Comparison of ENCODE assay signal across 8 cellular contexts in genomic region chr2:159797468-159798375, GRCh38.
DNase-seq lines count a peak whose midpoint lies in the region; ATAC-seq lines count a peak whose summit lies in the region.

TSS of gene CD302 (minus strand) at chr2:159798208. CDS start at chr2:159798198, 10 bp downstream.

- H3K4me3 Mint-ChIP-seq in effector memory CD8-positive, alpha-beta T cell: peak within 1 kb of the TSS; percentile 62 to 76
- H3K4me3 Mint-ChIP-seq in memory B cell: peak within 1 kb of the TSS; percentile 83

- no peaks in the 10 kb centered on the region for H3K9me3 Mint-ChIP-seq in effector memory CD8-positive, alpha-beta T cell
- no peaks in the 10 kb centered on the region for H3K9me3 Mint-ChIP-seq in memory B cell

- peak; percentile 61 for DNase-seq in DMS53 treated with DMSO at 0.1 percent for 48 hours (lab: John Stamatoyannopoulos, UW; ENCODE audit: unreplicated experiment)
- DNase-seq in KBM-7: peak; percentile 56
- DNase-seq in activated CD4-positive, alpha-beta T cell treated with anti-CD3 and anti-CD28 coated beads, Interleukin-2, amount 50 U/mL, for 1 hour: peak; percentile 4
- peak in 1 of 3 experiments; percentile 2 for DNase-seq in effector memory CD8-positive, alpha-beta T cell
- DNase-seq in memory B cell (ENCODE audit: low spot score in 2 of 2): peak; percentile 3 to 32
- peak; percentile 13 for DNase-seq in stimulated activated CD8-positive, alpha-beta memory T cell treated with anti-CD3 and anti-CD28 coated beads, Interleukin-15, amount 100 ng/mL, for 24 hours (ENCODE audit: low read depth)
- DNase-seq in effector CD4-positive, alpha-beta T cell: no peak

- peaks cover 9 to 25% of the 10 kb centered on the region in 2 donors for H3K27me3 Mint-ChIP-seq in effector memory CD8-positive, alpha-beta T cell
- H3K27me3 Mint-ChIP-seq in memory B cell: peaks cover 17% of the 10 kb centered on the region

- ATAC-seq in GM21423 (IDR thresholded peaks at IDR 0.05; ENCODE audit: unreplicated experiment): peak; percentile 72
- peak; percentile 69 for ATAC-seq in effector memory CD8-positive, alpha-beta T cell (replicated peaks)
- peak; percentile 56 for ATAC-seq in memory B cell (ENCODE audit: low read depth)

- in situ Hi-C loops in KBM-7 (cut with MboI; ENCODE audit: low pct_unique_long_range_greater_than_20kb, low sequenced_read_pairs): no loop called here

- H3K4me1 Mint-ChIP-seq in effector memory CD8-positive, alpha-beta T cell (ENCODE audit: low read depth in 2 of 2): peaks cover 12 to 16% of the 10 kb centered on the region in 2 donors
- peaks cover 20% of the 10 kb centered on the region for H3K4me1 Mint-ChIP-seq in memory B cell

- H3K27ac Mint-ChIP-seq in effector memory CD8-positive, alpha-beta T cell: no peak within 1 kb of the TSS
- peak within 1 kb of the TSS; percentile 28 for H3K27ac Mint-ChIP-seq in memory B cell

- H3K36me3 Mint-ChIP-seq in effector memory CD8-positive, alpha-beta T cell (ENCODE audit: insufficient read depth): no peaks in the 10 kb centered on the region
- H3K36me3 Mint-ChIP-seq in memory B cell: peaks cover 4% of the 10 kb centered on the region
